1 cellular context compared by ENCODE assay signal in the genomic region with DNA sequence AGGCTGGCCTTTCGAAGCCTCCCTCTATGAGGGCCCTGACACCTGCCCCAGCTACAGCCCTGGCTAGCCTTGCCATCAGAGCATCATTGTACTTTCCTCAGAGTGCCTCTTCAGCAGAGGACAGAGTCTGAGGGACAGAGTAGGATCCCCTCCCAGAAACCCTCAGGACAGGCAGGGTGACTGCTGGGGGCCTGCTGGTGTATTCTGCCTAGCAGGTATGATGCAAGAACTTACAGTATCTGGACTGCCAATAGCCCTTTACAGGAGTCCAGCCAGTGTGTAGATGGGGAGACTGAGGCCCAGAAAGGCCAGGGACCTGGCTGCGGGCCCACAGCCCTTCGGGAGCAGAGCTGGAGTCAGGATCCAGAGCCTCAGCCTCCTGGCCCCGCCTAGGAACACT.
TF ChIP-seq lines count a peak whose summit lies in the region.

No MANE protein-coding gene starts in this region.

TF ChIP-seq in K562, 482 proteins besides CTCF, POLR2A, EP300 and RAD21:
- TF ChIP-seq CEBPG (CRISPR knock-in tag; IDR thresholded peaks at IDR 0.05) (peak; percentile 38; the same call in 1 of the 2 replicates), CEBPG (tag; conservative IDR thresholded peaks at IDR 0.05 in 1 of 2, IDR thresholded peaks at IDR 0.05 in 1 of 2) (no peak), ATF3 (IDR thresholded peaks at IDR 0.05) (0 out of 2 replicates have a peak, but pooled peaks have one; percentile 35), ATF3 (CRISPR knock-in tag; conservative IDR thresholded peaks at IDR 0.05) (no peak)
- TF ChIP-seq, protein P1, sequence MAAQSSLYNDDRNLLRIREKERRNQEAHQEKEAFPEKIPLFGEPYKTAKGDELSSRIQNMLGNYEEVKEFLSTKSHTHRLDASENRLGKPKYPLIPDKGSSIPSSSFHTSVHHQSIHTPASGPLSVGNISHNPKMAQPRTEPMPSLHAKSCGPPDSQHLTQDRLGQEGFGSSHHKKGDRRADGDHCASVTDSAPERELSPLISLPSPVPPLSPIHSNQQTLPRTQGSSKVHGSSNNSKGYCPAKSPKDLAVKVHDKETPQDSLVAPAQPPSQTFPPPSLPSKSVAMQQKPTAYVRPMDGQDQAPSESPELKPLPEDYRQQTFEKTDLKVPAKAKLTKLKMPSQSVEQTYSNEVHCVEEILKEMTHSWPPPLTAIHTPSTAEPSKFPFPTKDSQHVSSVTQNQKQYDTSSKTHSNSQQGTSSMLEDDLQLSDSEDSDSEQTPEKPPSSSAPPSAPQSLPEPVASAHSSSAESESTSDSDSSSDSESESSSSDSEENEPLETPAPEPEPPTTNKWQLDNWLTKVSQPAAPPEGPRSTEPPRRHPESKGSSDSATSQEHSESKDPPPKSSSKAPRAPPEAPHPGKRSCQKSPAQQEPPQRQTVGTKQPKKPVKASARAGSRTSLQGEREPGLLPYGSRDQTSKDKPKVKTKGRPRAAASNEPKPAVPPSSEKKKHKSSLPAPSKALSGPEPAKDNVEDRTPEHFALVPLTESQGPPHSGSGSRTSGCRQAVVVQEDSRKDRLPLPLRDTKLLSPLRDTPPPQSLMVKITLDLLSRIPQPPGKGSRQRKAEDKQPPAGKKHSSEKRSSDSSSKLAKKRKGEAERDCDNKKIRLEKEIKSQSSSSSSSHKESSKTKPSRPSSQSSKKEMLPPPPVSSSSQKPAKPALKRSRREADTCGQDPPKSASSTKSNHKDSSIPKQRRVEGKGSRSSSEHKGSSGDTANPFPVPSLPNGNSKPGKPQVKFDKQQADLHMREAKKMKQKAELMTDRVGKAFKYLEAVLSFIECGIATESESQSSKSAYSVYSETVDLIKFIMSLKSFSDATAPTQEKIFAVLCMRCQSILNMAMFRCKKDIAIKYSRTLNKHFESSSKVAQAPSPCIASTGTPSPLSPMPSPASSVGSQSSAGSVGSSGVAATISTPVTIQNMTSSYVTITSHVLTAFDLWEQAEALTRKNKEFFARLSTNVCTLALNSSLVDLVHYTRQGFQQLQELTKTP (IDR thresholded peaks at IDR 0.05; ENCODE audit: low read depth in 1 of 2, partially characterized antibody in 2 of 2): no peak
